In the genomic region with DNA sequence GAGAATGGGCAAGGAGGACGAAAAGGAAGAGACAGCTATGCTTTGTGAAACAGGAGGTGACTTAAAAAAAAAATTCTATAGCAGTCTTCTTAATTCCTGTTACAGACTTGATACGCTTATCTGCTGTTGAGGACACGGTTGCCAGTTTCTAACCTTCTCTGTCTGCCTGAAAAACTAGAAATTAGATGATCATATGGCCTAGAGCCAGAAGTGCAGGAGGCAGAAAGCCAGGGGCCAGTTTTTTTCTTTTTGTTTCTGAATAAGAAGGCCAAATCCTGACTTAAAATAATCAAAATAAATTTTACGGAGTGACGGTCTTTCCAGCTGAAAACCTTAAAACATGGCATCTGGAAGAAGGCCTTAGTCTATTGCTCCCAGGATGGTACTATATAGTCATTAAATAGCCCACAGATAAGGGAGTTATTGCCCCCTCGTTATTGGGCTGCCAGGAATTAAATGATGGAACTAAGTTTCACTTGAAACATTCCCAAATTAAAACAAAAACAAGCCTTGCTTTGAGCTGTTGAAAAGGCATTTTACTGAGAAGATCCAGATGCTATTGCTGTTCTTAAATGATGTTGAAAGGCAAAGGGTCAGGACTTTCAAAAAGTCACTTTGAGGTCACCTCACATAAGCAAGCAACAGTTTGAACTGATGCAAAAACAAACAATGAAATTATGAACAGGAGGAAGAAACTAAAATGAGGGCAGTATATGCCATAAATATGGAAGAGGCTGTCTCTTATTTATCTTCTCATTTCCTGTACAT, we compare ENCODE assay signal across 8 cellular contexts. TPM values are rescaled to one million over a fixed set of nuclear protein-coding genes. Genes with fewer than 3 reads are reported as not detected.
A peak's percentile ranks its signal among the peaks of the same experiment; 100 is the strongest.
DNase-seq lines count a peak whose midpoint lies in the region; ATAC-seq and TF ChIP-seq lines count a peak whose summit lies in the region.

No MANE protein-coding gene starts in this region.

- H3K4me1 ChIP-seq in DOHH2 (ENCODE audit: control insufficient read depth, low read length), result peaks cover 30% of the 10 kb centered on the region
- peaks cover 8% of the 10 kb centered on the region for H3K4me1 ChIP-seq in SJCRH30
- peaks cover 18% of the 10 kb centered on the region for H3K4me1 ChIP-seq in parathyroid adenoma

- no peaks in the 10 kb centered on the region for H3K9me2 ChIP-seq in DOHH2 (replicated peaks; ENCODE audit: control insufficient read depth, low read length)

- peak overlapping the region; percentile 56 for H3K4me2 ChIP-seq in DOHH2 (ENCODE audit: low read length)
- peak overlapping the region; percentile 47 for H3K4me2 ChIP-seq in parathyroid adenoma (ENCODE audit: low read length)

- 0 out of 2 replicates have a peak, but pooled peaks cover 4% of the 10 kb centered on the region for H3F3A ChIP-seq in DOHH2 (ENCODE audit: control insufficient read depth, insufficient read depth)

- H4K20me1 ChIP-seq in DOHH2 (ENCODE audit: control insufficient read depth, insufficient read depth, low read depth, low read length), result no peaks in the 10 kb centered on the region

- DNase-seq in SJCRH30, result no peak
- no peak for DNase-seq in epithelial cell of esophagus (ENCODE audit: low read depth)
- no peak for DNase-seq in DMS114 treated with DMSO at 0.1 percent for 48 hours (lab: John Stamatoyannopoulos, UW; ENCODE audit: unreplicated experiment)
- no peak for DNase-seq in GM10248 (ENCODE audit: extremely low spot score)

- H3K27ac ChIP-seq in DOHH2 (ENCODE audit: low read depth, low read length) (no peak overlapping the region), SJCRH30 (peak overlapping the region; percentile 65; the same call in 1 of the 2 replicates), parathyroid adenoma (peak overlapping the region; percentile 78)

- H3K4me3 ChIP-seq in DOHH2 (ENCODE audit: low read length) (peak overlapping the region; percentile 46), SJCRH30 (peak overlapping the region; percentile 92), epithelial cell of esophagus (ENCODE audit: low read length) (peak overlapping the region; percentile 36), parathyroid adenoma (ENCODE audit: low read depth, low read length) (peak overlapping the region; percentile 59)

- no peak overlapping the region for H3K9ac ChIP-seq in parathyroid adenoma

- ATAC-seq in HG03354 (IDR thresholded peaks at IDR 0.05; ENCODE audit: poor library complexity, severe bottlenecking, unreplicated experiment) (no peak), GM18511 (IDR thresholded peaks at IDR 0.05; ENCODE audit: unreplicated experiment) (no peak)

- no peaks in the 10 kb centered on the region for H3K9me3 ChIP-seq in DOHH2 (ENCODE audit: control insufficient read depth, insufficient read depth, low read length)
- no peaks in the 10 kb centered on the region for H3K9me3 ChIP-seq in SJCRH30 (replicated peaks)
- no peaks in the 10 kb centered on the region for H3K9me3 ChIP-seq in parathyroid adenoma (ENCODE audit: control insufficient read depth, low read length)

- POLR2A ChIA-PET in GM10248 (lab: Yijun Ruan, JAX), result no interaction called here

- H3K36me3 ChIP-seq in DOHH2 (ENCODE audit: control insufficient read depth, low read length) (peaks cover 23% of the 10 kb centered on the region), SJCRH30 (peaks cover 12% of the 10 kb centered on the region), parathyroid adenoma (ENCODE audit: control insufficient read depth, insufficient read depth, low read length) (no peaks in the 10 kb centered on the region)

- H3K79me2 ChIP-seq in DOHH2 (ENCODE audit: control insufficient read depth, low read length) (peaks cover 37% of the 10 kb centered on the region), parathyroid adenoma (peaks cover 13% of the 10 kb centered on the region)

- CTCF ChIA-PET in GM10248 (lab: Yijun Ruan, JAX), result interaction anchor here (1.0 kb wide), 1 partner anchor 10 kb away, joined by 3 read pairs; no protein-coding TSS in a partner anchor

- no peak for TF ChIP-seq CTCF in DOHH2 (IDR thresholded peaks at IDR 0.05; ENCODE audit: low read depth, low read length, poor library complexity, severe bottlenecking)
- no peak for TF ChIP-seq CTCF in epithelial cell of esophagus (IDR thresholded peaks at IDR 0.05; ENCODE audit: insufficient read depth, low read depth, low read length, missing control alignments)
- no peak for TF ChIP-seq CTCF in parathyroid adenoma (IDR thresholded peaks at IDR 0.05)
- no peak for TF ChIP-seq CTCF in GM10248 (IDR thresholded peaks at IDR 0.05; ENCODE audit: control extremely low read depth, extremely low read depth, low read depth, missing control alignments)

- H3K27me3 ChIP-seq in DOHH2 (ENCODE audit: control insufficient read depth, low read length), result no peaks in the 10 kb centered on the region
- no peaks in the 10 kb centered on the region for H3K27me3 ChIP-seq in SJCRH30
- H3K27me3 ChIP-seq in parathyroid adenoma (ENCODE audit: control insufficient read depth, insufficient read depth, low read length), result no peaks in the 10 kb centered on the region

- H2AFZ ChIP-seq in parathyroid adenoma, result no peak overlapping the region

RNA-seq across cellular contexts. Expression of a gene that starts 1.9 kb away (rescaled TPM):
- total RNA-seq in SJCRH30 (2014; rRNA removed; shearing (Covaris generic)), result 17.3 and 17.6 TPM in 2 replicates

RNA-seq across cellular contexts. Expression of a gene that starts 29.7 kb away (rescaled TPM):
- total RNA-seq in SJCRH30 (2014; rRNA removed; shearing (Covaris generic)), result 74.4 and 74.8 TPM in 2 replicates

Comparison
In these comparisons a context has a peak if more than half of its experiments do, and no peak if none do; other contexts are left out.
1. H3K4me3 ChIP-seq: peak in every context shown above with its lines; median percentile 92 in SJCRH30; 59 in parathyroid adenoma; 46 in DOHH2; 36 in epithelial cell of esophagus.